13 cellular contexts compared by ENCODE assay signal in genomic region chr1:101003012-101003650, GRCh38. TPM values are rescaled to one million over a fixed set of nuclear protein-coding genes. Genes with fewer than 3 reads are reported as not detected.
DNase-seq lines count a peak whose midpoint lies in the region; ATAC-seq and TF ChIP-seq lines count a peak whose summit lies in the region.
"Had no signal": no experiment of that assay in that cellular context is flagged by ENCODE, and none has a peak within 500 bp of the region (broad histone marks: within the 10 kb centered on the region; RNA-seq: fewer than 3 reads in every experiment).

No MANE protein-coding gene starts in this region.

- H3K36me3 Mint-ChIP-seq in WTC11, result peaks cover 20% of the 10 kb centered on the region

- H3K27ac Mint-ChIP-seq in WTC11, result peak overlapping the region; percentile 80
- H3K27ac Mint-ChIP-seq: activated CD4-positive, alpha-beta T cell treated with anti-CD3 and anti-CD28 coated beads, Interleukin-2, amount 10 ng/mL, durations not matched to agents 24 days and 14 days; activated T-helper 2 cell treated with anti-CD3 and anti-CD28 coated beads, Interferon-gamma antibody, Interleukin-2, Interleukin-4, amounts not matched to agents 10 μg/mL and 5 μg/mL and 100 μg/mL, durations not matched to agents 14 hours and 24 hours and 36 hours; stimulated activated naive CD8-positive, alpha-beta T cell treated with anti-CD3 and anti-CD28 coated beads, Interleukin-15, Interleukin-2, amounts not matched to agents 100 ng/mL and 50 ng/mL, for 24 hours; T-helper 1 cell treated with Interleukin-12 subunit alpha and Interleukin-12 subunit beta and Interleukin-4 antibody, amounts not matched to agents 30 μg/mL and 1 μg/mL, for 36 hours had no signal

- intact Hi-C loops in heart right ventricle (cut with DNase I), result no loop called here
- intact Hi-C loops in Right ventricle myocardium inferior (cut with DNase I), result no loop called here
- intact Hi-C loops in aorta (cut with DNase I), result loop anchor here in 1 of 2 donors (5.0 kb wide), 1 partner anchor 234 kb away; the partner anchor contains the start of gene S1PR1

- H3K9me3 ChIP-seq in heart right ventricle (no peaks in the 10 kb centered on the region), aorta (ENCODE audit: control insufficient read depth, low read length) (no peaks in the 10 kb centered on the region)

- CTCF ChIA-PET in WTC11 (lab: Charles Lee), result interaction anchor here (0.7 kb wide), 1 partner anchor 286 kb away, joined by 3 read pairs; no protein-coding TSS in a partner anchor

- H3K27me3 Mint-ChIP-seq in WTC11 (ENCODE audit: low read depth), result no peaks in the 10 kb centered on the region
- H3K27me3 Mint-ChIP-seq: activated CD4-positive, alpha-beta T cell treated with anti-CD3 and anti-CD28 coated beads, Interleukin-2, amount 10 ng/mL, durations not matched to agents 24 days and 14 days; stimulated activated naive CD8-positive, alpha-beta T cell treated with anti-CD3 and anti-CD28 coated beads, Interleukin-15, Interleukin-2, amounts not matched to agents 100 ng/mL and 50 ng/mL, for 24 hours had no signal

- H3K9me3 Mint-ChIP-seq in WTC11, result no peaks in the 10 kb centered on the region
- H3K9me3 Mint-ChIP-seq: stimulated activated naive CD8-positive, alpha-beta T cell treated with anti-CD3 and anti-CD28 coated beads, Interleukin-15, Interleukin-2, amounts not matched to agents 100 ng/mL and 50 ng/mL, for 24 hours had no signal

- H3K36me3 ChIP-seq in heart right ventricle, result peaks cover 0 to 40% (median 4%) of the 10 kb centered on the region in 9 donors
- no peaks in the 10 kb centered on the region for H3K36me3 ChIP-seq in aorta (ENCODE audit: control insufficient read depth in 1 of 2, insufficient read depth in 2 of 2, low read length in 1 of 2)

- ATAC-seq in heart right ventricle, result peak in 7 of 8 donors; percentile 38 to 76 (median 73)
- ATAC-seq in Right ventricle myocardium inferior, result no peak
- ATAC-seq in WTC11, result no peak
- ATAC-seq in aorta (ENCODE audit: low FRiP score), result peak; percentile 20
- ATAC-seq in GM21390 (IDR thresholded peaks at IDR 0.05; ENCODE audit: unreplicated experiment), result no peak

- DNase-seq in heart right ventricle (no peak), Right ventricle myocardium inferior (ENCODE audit: missing footprints) (no peak), WTC11 (ENCODE audit: low spot score) (no peak), kidney tubule cell (ENCODE audit: low spot score) (peak; percentile 27), aorta (no peak), SK-N-DZ (ENCODE audit: low spot score) (no peak), DMS79 treated with DMSO at 0.1 percent for 48 hours (lab: John Stamatoyannopoulos, UW) (no peak)
- DNase-seq: activated CD4-positive, alpha-beta T cell treated with anti-CD3 and anti-CD28 coated beads, Interleukin-2, amount 10 ng/mL, durations not matched to agents 24 days and 14 days; cerebellar nuclear complex had no signal

- peaks cover 28% of the 10 kb centered on the region for H3K4me1 Mint-ChIP-seq in WTC11

- WGBS in heart right ventricle, 2 donors, result 23 to 34% methylated on average over 1 of the region's 1 CpG
- WGBS in aorta, 2 donors, result 3% methylated on average over 1 of the region's 1 CpG

- no peak overlapping the region for H3K4me3 Mint-ChIP-seq in WTC11
- H3K4me3 Mint-ChIP-seq: activated CD4-positive, alpha-beta T cell treated with anti-CD3 and anti-CD28 coated beads, Interleukin-2, amount 10 ng/mL, durations not matched to agents 24 days and 14 days; stimulated activated naive CD8-positive, alpha-beta T cell treated with anti-CD3 and anti-CD28 coated beads, Interleukin-15, Interleukin-2, amounts not matched to agents 100 ng/mL and 50 ng/mL, for 24 hours; T-helper 1 cell treated with Interleukin-12 subunit alpha and Interleukin-12 subunit beta and Interleukin-4 antibody, amounts not matched to agents 30 μg/mL and 1 μg/mL, for 36 hours had no signal

- H3K4me3 ChIP-seq in heart right ventricle, result no peak overlapping the region
- no peak overlapping the region for H3K4me3 ChIP-seq in aorta (ENCODE audit: low read length in 2 of 2)

- POLR2A ChIA-PET in WTC11 (lab: Charles Lee), result no interaction called here

- H3K4me1 ChIP-seq in heart right ventricle (peaks cover 0 to 59% (median 23%) of the 10 kb centered on the region in 9 donors), aorta (ENCODE audit: control insufficient read depth in 1 of 2, insufficient read depth in 2 of 2, low read length in 2 of 2) (peaks cover 5 to 12% of the 10 kb centered on the region in 2 donors)

- TF ChIP-seq CTCF in heart right ventricle (IDR thresholded peaks at IDR 0.05) (no peak), WTC11 (IDR thresholded peaks at IDR 0.05) (no peak)

- H3K27me3 ChIP-seq in heart right ventricle, result no peaks in the 10 kb centered on the region
- H3K27me3 ChIP-seq in aorta (ENCODE audit: control insufficient read depth in 1 of 2, insufficient read depth in 2 of 2, low read length in 1 of 2), result no peaks in the 10 kb centered on the region

- peak overlapping the region in 7 of 10 donors; percentile 16 to 75 (median 50) for H3K27ac ChIP-seq in heart right ventricle
- H3K27ac ChIP-seq in aorta (ENCODE audit: low read depth in 1 of 2, low read length in 2 of 2), result peak overlapping the region in 1 of 2 donors; percentile 40

TF ChIP-seq in WTC11, 78 proteins besides CTCF, POLR2A, EP300 and RAD21 (continues in another document):
- TF ChIP-seq GRHL2 (CRISPR knock-in tag; IDR thresholded peaks at IDR 0.05; ENCODE audit: insufficient replicate concordance, severe bottlenecking), result no peak
- TF ChIP-seq ATF1 (CRISPR knock-in tag; IDR thresholded peaks at IDR 0.05), result no peak
- TF ChIP-seq GTF2I (CRISPR knock-in tag; conservative IDR thresholded peaks at IDR 0.05), result no peak
- no peak for TF ChIP-seq CREB1 (CRISPR knock-in tag; IDR thresholded peaks at IDR 0.05)
- no peak for TF ChIP-seq ERG (CRISPR knock-in tag; IDR thresholded peaks at IDR 0.05)
- no peak for TF ChIP-seq NFE2L1 (CRISPR knock-in tag; IDR thresholded peaks at IDR 0.05)
- no peak for TF ChIP-seq ZNF532 (CRISPR knock-in tag; IDR thresholded peaks at IDR 0.05; ENCODE audit: borderline replicate concordance)
- no peak for TF ChIP-seq ZNF671 (CRISPR knock-in tag; IDR thresholded peaks at IDR 0.05)
- no peak for TF ChIP-seq EMX1 (CRISPR knock-in tag; IDR thresholded peaks at IDR 0.05)
- no peak for TF ChIP-seq ZNF263 (CRISPR knock-in tag; IDR thresholded peaks at IDR 0.05; ENCODE audit: low read depth)

RNA-seq across cellular contexts. Expression of gene DPH5, which starts 22.5 kb away (rescaled TPM):
- total RNA-seq in heart right ventricle (10 to 100 TPM; 30.6 to 44.3 (median 36.0) TPM), Right ventricle myocardium inferior (35.4 TPM), WTC11 (2021) (64.8 to 66.3 TPM (median 65.5 TPM) in 3 replicates), aorta (10 to 100 TPM in 1 of 2 donors, 1 to 10 TPM in 1; 8.6 to 17.0 TPM)
- polyA plus RNA-seq in heart right ventricle (10 to 100 TPM; 26.3 to 29.0 TPM), aorta (10 to 100 TPM; 18.4 to 30.7 TPM)
- 51.6 and 61.2 TPM in 2 replicates for polyA plus RNA-seq in SK-N-DZ (2014; cell fraction: cytosol; rRNA removed)
- 25.2 and 40.9 TPM in 2 replicates for polyA plus RNA-seq in SK-N-DZ (2014; cell fraction: nucleus; rRNA removed)

Comparison
In these comparisons a context has a peak if more than half of its experiments do, and no peak if none do; other contexts are left out.
1. ATAC-seq: peak in heart right ventricle (7 of 8) and aorta (single experiment); none in Right ventricle myocardium inferior (single experiment), WTC11 (single experiment) and GM21390 (single experiment).